Comparison of ENCODE assay signal across 35 cellular contexts in the genomic region with DNA sequence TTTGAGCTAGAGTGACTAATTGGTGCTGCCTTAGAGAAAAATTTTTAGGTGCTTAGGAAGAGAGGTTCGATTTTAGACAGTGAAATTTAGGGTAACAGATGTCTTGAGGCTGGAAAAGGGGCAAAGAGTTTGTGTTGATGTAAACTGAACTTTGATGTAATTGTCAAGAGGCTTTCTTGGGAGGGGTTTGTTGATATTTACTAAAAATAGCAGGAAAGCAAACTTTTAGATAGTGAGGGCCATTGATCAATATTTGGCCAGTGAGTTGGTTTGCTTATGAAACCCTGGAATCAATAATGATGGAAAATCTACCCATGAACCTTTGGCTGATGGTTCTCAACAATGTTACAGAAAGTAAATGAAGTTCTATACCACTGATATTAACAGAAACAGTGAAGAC.
DNase-seq lines count a peak whose midpoint lies in the region; ATAC-seq, FAIRE-seq and TF ChIP-seq lines count a peak whose summit lies in the region.
"Had no signal": no experiment of that assay in that cellular context is flagged by ENCODE, and none has a peak within 500 bp of the region (broad histone marks: within the 10 kb centered on the region; RNA-seq: fewer than 3 reads in every experiment).

No MANE protein-coding gene starts in this region.

- POLR2A ChIA-PET in HepG2 (lab: Yijun Ruan, JAX) = no interaction called here

- BruUV-seq in HepG2 (replicated peaks; lab: Mats Ljungman, UMichigan) = no TSS peak

- H3K9ac ChIP-seq in HepG2 (ENCODE audit: insufficient read depth, low read depth, low read length) = no peak overlapping the region
- H3K9ac ChIP-seq in liver (ENCODE audit: low read depth in 1 of 2, low read length in 2 of 2) = no peak overlapping the region
- H3K9ac ChIP-seq: BLaER1; BLaER1 treated with 17β-estradiol and CSF1 and Interleukin-3, amounts not matched to agents 10 nM and 100 nM had no signal

- H3K4me1 ChIP-seq in HepG2 (ENCODE audit: insufficient read depth, low read length) (peaks cover 15% of the 10 kb centered on the region), liver (ENCODE audit: control insufficient read depth in 4 of 4, insufficient read depth in 4 of 4, low read length in 3 of 4) (peaks cover 4 to 27% (median 16%) of the 10 kb centered on the region in 4 donors), right lobe of liver (peaks cover 0 to 26% (median 4%) of the 10 kb centered on the region in 4 donors), upper lobe of left lung (no peaks in the 10 kb centered on the region)
- H3K4me1 ChIP-seq: A549, BLaER1, Caco-2 had no signal

- TF ChIP-seq CTCF in HepG2 (CRISPR knock-in tag; IDR thresholded peaks at IDR 0.05) (no peak), liver (IDR thresholded peaks at IDR 0.05; ENCODE audit: low read depth, low read length, missing input control) (no peak), right lobe of liver (IDR thresholded peaks at IDR 0.05) (no peak), upper lobe of left lung (IDR thresholded peaks at IDR 0.05) (no peak)

- no peaks in the 10 kb centered on the region; a peak in 1 of 5 replicates for H3K27me3 ChIP-seq in HepG2 (ENCODE audit: control insufficient read depth in 1 of 2, insufficient read depth in 2 of 2, low read length in 2 of 2)
- no peaks in the 10 kb centered on the region for H3K27me3 ChIP-seq in liver (ENCODE audit: control insufficient read depth in 4 of 4, insufficient read depth in 4 of 4, low read length in 3 of 4)
- no peaks in the 10 kb centered on the region for H3K27me3 ChIP-seq in right lobe of liver
- H3K27me3 ChIP-seq in upper lobe of left lung = no peaks in the 10 kb centered on the region
- H3K27me3 ChIP-seq: BE2C; BLaER1; BLaER1 treated with 17β-estradiol and CSF1 and Interleukin-3, amounts not matched to agents 10 nM and 100 nM had no signal

- 0% methylated on average over 1 of the region's 1 CpG for WGBS in HepG2 (ENCODE audit: low lambda C conversion rate)
- 10% methylated on average over 1 of the region's 1 CpG for WGBS in liver
- WGBS in right lobe of liver (ENCODE audit: insufficient coverage, low coverage, low lambda C conversion rate, missing lambda C conversion rate) = 0% methylated on average over 1 of the region's 1 CpG
- WGBS in upper lobe of left lung, 2 donors = 35 to 39% methylated on average over 1 of the region's 1 CpG

- no peak overlapping the region for H3K4me2 ChIP-seq in HepG2 (ENCODE audit: low read depth, low read length)
- H3K4me2 ChIP-seq: A549; BLaER1; BLaER1 treated with 17β-estradiol and CSF1 and Interleukin-3, amounts not matched to agents 10 nM and 100 nM had no signal

- TF ChIP-seq POLR2A in HepG2 (IDR thresholded peaks at IDR 0.05; ENCODE audit: insufficient read depth in 1 of 2, low read depth in 2 of 2, low read length in 2 of 2) = no peak
- TF ChIP-seq POLR2A in right lobe of liver (IDR thresholded peaks at IDR 0.05) = no peak
- no peak for TF ChIP-seq POLR2A in upper lobe of left lung (IDR thresholded peaks at IDR 0.05)

- H3K79me2 ChIP-seq in HepG2 (ENCODE audit: insufficient read depth, low read length) = no peaks in the 10 kb centered on the region

- H2AFZ ChIP-seq in HepG2 (ENCODE audit: low read length) = no peak overlapping the region

- intact Hi-C loops in HepG2 (cut with micrococcal nuclease; ENCODE audit: unreplicated experiment) (no loop called here), right lobe of liver (cut with DNase I) (no loop called here)

- DNase-seq in left lobe of liver (ENCODE audit: low spot score) = no peak
- DNase-seq in HepG2 (ENCODE audit: low spot score) = no peak
- no peak for DNase-seq in right lobe of liver
- no peak for DNase-seq in stimulated activated CD4-positive, alpha-beta T cell treated with anti-CD3 and anti-CD28 coated beads, Interleukin-4, amount 100 ng/mL, for 1 hour
- no peak for DNase-seq in upper lobe of left lung
- no peak for DNase-seq in NCI-H774 (lab: John Stamatoyannopoulos, UW)
- DNase-seq in stimulated activated CD4-positive, alpha-beta T cell treated with anti-CD3 and anti-CD28 coated beads, Interleukin-12 subunit alpha, Interleukin-12 subunit beta, amount 100 ng/mL, for 4 hours = no peak
- DNase-seq: 8988T; ACHN; AML-193; BE2C; C1 segment of cervical spinal cord; Caco-2; Calu3; CD4-positive, alpha-beta memory T cell; CD4-positive, alpha-beta T cell; CD4-positive, CD25-positive, alpha-beta regulatory T cell; CD8-positive, alpha-beta memory T cell; CD8-positive, alpha-beta T cell; COR-L47; DMS 273 treated with DMSO at 0.1 percent for 48 hours; DMS153; DMS53; DMS79; DMS79 treated with DMSO at 0.1 percent for 48 hours; DND-41; EL had no signal

- H3K4me3 ChIP-seq in HepG2 (replicated peaks in 1 of 3; ENCODE audit: insufficient read depth in 1 of 3, low read depth in 2 of 3, low read length in 3 of 3) (no peak overlapping the region), liver (ENCODE audit: low read depth in 1 of 3, low read length in 3 of 3) (no peak overlapping the region), right lobe of liver (no peak overlapping the region), upper lobe of left lung (no peak overlapping the region)
- H3K4me3 ChIP-seq: A549; BLaER1; BLaER1 treated with 17β-estradiol and CSF1 and Interleukin-3, amounts not matched to agents 10 nM and 100 nM had no signal

- no peaks in the 10 kb centered on the region for H4K20me1 ChIP-seq in HepG2 (ENCODE audit: insufficient read depth, low read length)
- H4K20me1 ChIP-seq: BLaER1; BLaER1 treated with 17β-estradiol and CSF1 and Interleukin-3, amounts not matched to agents 10 nM and 100 nM had no signal

- no peak for TF ChIP-seq EP300 in HepG2 (IDR thresholded peaks at IDR 0.05; ENCODE audit: low read depth in 2 of 2, low read length in 2 of 2)
- TF ChIP-seq EP300 in HepG2 (CRISPR knock-in tag; IDR thresholded peaks at IDR 0.05; ENCODE audit: borderline replicate concordance) = no peak
- no peak for TF ChIP-seq EP300 in upper lobe of left lung (IDR thresholded peaks at IDR 0.05)

- H3K9me3 ChIP-seq in HepG2 (ENCODE audit: low read length) (peaks cover 15% of the 10 kb centered on the region; the same call in 1 of the 2 replicates), liver (ENCODE audit: control insufficient read depth in 4 of 4, low read length in 3 of 4) (no peaks in the 10 kb centered on the region), right lobe of liver (no peaks in the 10 kb centered on the region), upper lobe of left lung (no peaks in the 10 kb centered on the region)
- H3K9me3 ChIP-seq: A549; BE2C; BLaER1; BLaER1 treated with 17β-estradiol and CSF1 and Interleukin-3, amounts not matched to agents 10 nM and 100 nM; Caco-2 had no signal

- no peak overlapping the region for H3K27ac ChIP-seq in HepG2 (ENCODE audit: extremely low read length, insufficient read depth, low read length)
- H3K27ac ChIP-seq in liver (ENCODE audit: low read depth in 1 of 2, low read length in 2 of 2) = no peak overlapping the region
- H3K27ac ChIP-seq in right lobe of liver = no peak overlapping the region
- no peak overlapping the region for H3K27ac ChIP-seq in upper lobe of left lung
- H3K27ac ChIP-seq: 22Rv1; A549; BLaER1; BLaER1 treated with 17β-estradiol and CSF1 and Interleukin-3, amounts not matched to agents 10 nM and 100 nM; C4-2B had no signal

- H3K36me3 ChIP-seq in HepG2 (replicated peaks in 1 of 2; ENCODE audit: control insufficient read depth in 1 of 2, insufficient read depth in 2 of 2, low read length in 2 of 2) (no peaks in the 10 kb centered on the region), liver (ENCODE audit: control insufficient read depth in 4 of 4, insufficient read depth in 3 of 4, low read depth in 1 of 4, low read length in 3 of 4) (no peaks in the 10 kb centered on the region), right lobe of liver (no peaks in the 10 kb centered on the region), upper lobe of left lung (no peaks in the 10 kb centered on the region)
- H3K36me3 ChIP-seq: BE2C; BLaER1; BLaER1 treated with 17β-estradiol and CSF1 and Interleukin-3, amounts not matched to agents 10 nM and 100 nM had no signal

- CTCF ChIA-PET in HepG2 (lab: Yijun Ruan, JAX; ENCODE audit: low intra/inter-chr PET ratio, low total read pairs) = no interaction called here

- TF ChIP-seq RAD21 in HepG2 (CRISPR knock-in tag; IDR thresholded peaks at IDR 0.05) = no peak
- TF ChIP-seq RAD21 in liver (IDR thresholded peaks at IDR 0.05) = no peak

- no peak for FAIRE-seq in HepG2 (lab: Jason Lieb, UNC)
- FAIRE-seq: A204.1, A549, D721Med had no signal

- ATAC-seq in left lobe of liver = peak; percentile 54
- ATAC-seq in HepG2 = no peak
- ATAC-seq in right lobe of liver = peak; percentile 72 to 81 (median 78)
- no peak for ATAC-seq in upper lobe of left lung (ENCODE audit: low FRiP score in 2 of 2)
- ATAC-seq: A549; CD8-positive, alpha-beta T cell had no signal

- in situ Hi-C loops in HepG2 (cut with HindIII; ENCODE audit: extremely low pct_ligation_motif_present, low pct_unique_long_range_greater_than_20kb) = no loop called here

TF ChIP-seq in liver, 16 proteins besides CTCF, POLR2A, EP300 and RAD21 (continues in another document):
- TF ChIP-seq FOXA1 (IDR thresholded peaks at IDR 0.05) (no peak), EGR1 (IDR thresholded peaks at IDR 0.05; ENCODE audit: low read depth in 2 of 2) (no peak), RXRA (IDR thresholded peaks at IDR 0.05) (peak; percentile 12 to 61), HNF4A (conservative IDR thresholded peaks at IDR 0.05) (peak; percentile 67 to 74), FOXA2 (IDR thresholded peaks at IDR 0.05) (no peak), YY1 (IDR thresholded peaks at IDR 0.05) (no peak), NR2F2 (IDR thresholded peaks at IDR 0.05) (no peak)
- TF ChIP-seq, protein P1, sequence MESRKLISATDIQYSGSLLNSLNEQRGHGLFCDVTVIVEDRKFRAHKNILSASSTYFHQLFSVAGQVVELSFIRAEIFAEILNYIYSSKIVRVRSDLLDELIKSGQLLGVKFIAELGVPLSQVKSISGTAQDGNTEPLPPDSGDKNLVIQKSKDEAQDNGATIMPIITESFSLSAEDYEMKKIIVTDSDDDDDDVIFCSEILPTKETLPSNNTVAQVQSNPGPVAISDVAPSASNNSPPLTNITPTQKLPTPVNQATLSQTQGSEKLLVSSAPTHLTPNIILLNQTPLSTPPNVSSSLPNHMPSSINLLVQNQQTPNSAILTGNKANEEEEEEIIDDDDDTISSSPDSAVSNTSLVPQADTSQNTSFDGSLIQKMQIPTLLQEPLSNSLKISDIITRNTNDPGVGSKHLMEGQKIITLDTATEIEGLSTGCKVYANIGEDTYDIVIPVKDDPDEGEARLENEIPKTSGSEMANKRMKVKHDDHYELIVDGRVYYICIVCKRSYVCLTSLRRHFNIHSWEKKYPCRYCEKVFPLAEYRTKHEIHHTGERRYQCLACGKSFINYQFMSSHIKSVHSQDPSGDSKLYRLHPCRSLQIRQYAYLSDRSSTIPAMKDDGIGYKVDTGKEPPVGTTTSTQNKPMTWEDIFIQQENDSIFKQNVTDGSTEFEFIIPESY (IDR thresholded peaks at IDR 0.05) = no peak

Comparison
In these comparisons a context has a peak if more than half of its experiments do, and no peak if none do; other contexts are left out.
1. ATAC-seq: peak in left lobe of liver (single experiment) and right lobe of liver (4 of 4); none in HepG2 (single experiment) and upper lobe of left lung (0 of 2).